ENCODE assay signal across 28 cellular contexts in genomic region chr10:45500798-45501197, GRCh38.
"Had no signal": no experiment of that assay in that cellular context is flagged by ENCODE, and none has a peak within 500 bp of the region (broad histone marks: within the 10 kb centered on the region; RNA-seq: fewer than 3 reads in every experiment).

No MANE protein-coding gene starts in this region.

- H3K27ac Mint-ChIP-seq: dendritic cell treated with granulocyte-macrophage colony-stimulating factor and Interleukin-4, amounts not matched to agents 40 ng/mL and 50 ng/mL, for 4 days; effector memory CD8-positive, alpha-beta T cell; endodermal cell; mesothelial cell of epicardium had no signal

- H3K27me3 Mint-ChIP-seq: dendritic cell treated with granulocyte-macrophage colony-stimulating factor and Interleukin-4, amounts not matched to agents 40 ng/mL and 50 ng/mL, for 4 days; effector memory CD8-positive, alpha-beta T cell; naive B cell had no signal

- H3K4me1 Mint-ChIP-seq: mesothelial cell of epicardium had no signal

- H3K4me1 ChIP-seq: colonic mucosa, esophagus squamous epithelium, gastrocnemius medialis, left lung, lower lobe of right lung had no signal

- H3K27me3 ChIP-seq: colonic mucosa, esophagus squamous epithelium, gastrocnemius medialis, heart right ventricle, left lung had no signal

- FAIRE-seq: endometrium, islet of Langerhans, keratinocyte had no signal

- H3K4me3 ChIP-seq: colonic mucosa, esophagus squamous epithelium, gastrocnemius medialis, heart right ventricle, left lung, lower lobe of right lung, mucosa of descending colon had no signal

- H3K36me3 ChIP-seq: colonic mucosa, esophagus squamous epithelium, gastrocnemius medialis, heart right ventricle, left lung, lower lobe of right lung had no signal

- H3K27ac ChIP-seq: colonic mucosa, epithelial cell of prostate, esophagus squamous epithelium, gastrocnemius medialis, heart right ventricle, left lung, lower lobe of right lung had no signal

- H3K4me3 Mint-ChIP-seq: dendritic cell treated with granulocyte-macrophage colony-stimulating factor and Interleukin-4, amounts not matched to agents 40 ng/mL and 50 ng/mL, for 4 days; effector memory CD8-positive, alpha-beta T cell; endodermal cell; mesothelial cell of epicardium; naive B cell had no signal

- DNase-seq: colonic mucosa; cortex of kidney; effector CD8-positive, alpha-beta T cell; effector memory CD8-positive, alpha-beta T cell; endodermal cell; erythroblast; esophagus squamous epithelium; foreskin fibroblast; foreskin melanocyte; gastrocnemius medialis; glutamatergic neuron; head of caudate nucleus; heart right ventricle; hippocampal formation; left cardiac atrium; left lung; left ventricle myocardium superior; lower lobe of right lung; mesenchymal stem cell; mucosa of descending colon; naive B cell had no signal

- H3K9me3 ChIP-seq: colonic mucosa, gastrocnemius medialis had no signal

- ATAC-seq: effector memory CD8-positive, alpha-beta T cell; esophagus mucosa; gastrocnemius medialis; heart right ventricle; left cardiac atrium; left lung; left ventricle myocardium superior; lower lobe of right lung; mucosa of descending colon had no signal
